In genomic region chr11:38460901-38461300, GRCh38 we compare ENCODE assay signal across 12 cellular contexts.
DNase-seq lines count a peak whose midpoint lies in the region; ATAC-seq, FAIRE-seq and TF ChIP-seq lines count a peak whose summit lies in the region.
"Had no signal": no experiment of that assay in that cellular context is flagged by ENCODE, and none has a peak within 500 bp of the region (broad histone marks: within the 10 kb centered on the region; RNA-seq: fewer than 3 reads in every experiment).

No MANE protein-coding gene starts in this region.

- FAIRE-seq in kidney (lab: Jason Lieb, UNC) = no peak
- FAIRE-seq: colon, keratinocyte had no signal

- H2AFZ ChIP-seq in PC-3 (ENCODE audit: low read length) (0 out of 2 replicates have a peak overlapping the region, but pooled peaks have one; percentile 14), fibroblast of lung (ENCODE audit: low read length) (no peak overlapping the region)

- H3K27me3 ChIP-seq in HAP-1 (ENCODE audit: low read depth) (no peaks in the 10 kb centered on the region), PC-3 (ENCODE audit: low read length) (no peaks in the 10 kb centered on the region), fibroblast of lung (ENCODE audit: control insufficient read depth, insufficient read depth, low read length) (no peaks in the 10 kb centered on the region), prostate gland (replicated peaks; ENCODE audit: insufficient read depth) (no peaks in the 10 kb centered on the region)

- ATAC-seq in PC-3 = peak; percentile 90
- ATAC-seq in GM21423 (IDR thresholded peaks at IDR 0.05; ENCODE audit: unreplicated experiment) = no peak

- TF ChIP-seq POLR2A in prostate gland (IDR thresholded peaks at IDR 0.05) = no peak

- H3K79me2 ChIP-seq in PC-3 (ENCODE audit: low read length) (no peaks in the 10 kb centered on the region), fibroblast of lung (ENCODE audit: control insufficient read depth, insufficient read depth, low read length) (no peaks in the 10 kb centered on the region)

- no TSS peak for BruUV-seq in PC-3 (replicated peaks; lab: Mats Ljungman, UMichigan)

- POLR2A ChIA-PET in PC-3 (lab: Charles Lee; ENCODE audit: unreplicated experiment) = interaction anchor here (0.6 to 0.7 kb wide), 3 partner anchors 9 to 784 kb away, joined by 3 to 4 read pairs (median 4); no protein-coding TSS in a partner anchor

- H3K4me2 ChIP-seq in PC-3 (ENCODE audit: low read length) (peak overlapping the region; percentile 82), fibroblast of lung (ENCODE audit: extremely low read depth, insufficient read depth, low read length) (no peak overlapping the region)

- H3F3A ChIP-seq in PC-3 (ENCODE audit: low read length, unreplicated experiment) = no peaks in the 10 kb centered on the region

- no peak overlapping the region for H3K4me3 ChIP-seq in HAP-1
- peak overlapping the region; percentile 48 for H3K4me3 ChIP-seq in PC-3 (ENCODE audit: low read length)
- no peak overlapping the region for H3K4me3 ChIP-seq in fibroblast of lung (replicated peaks in 1 of 4; ENCODE audit: control extremely low read depth in 1 of 4, insufficient read depth in 1 of 4, low read depth in 3 of 4, low read length in 4 of 4)
- H3K4me3 ChIP-seq in prostate gland = no peak overlapping the region
- H3K4me3 ChIP-seq in kidney (ENCODE audit: low read length in 2 of 2) = no peak overlapping the region
- H3K4me3 ChIP-seq: thoracic aorta had no signal

- H3K27ac ChIP-seq in PC-3 (ENCODE audit: low read length) (peak overlapping the region; percentile 89), fibroblast of lung (ENCODE audit: insufficient read depth, low read length) (no peak overlapping the region), prostate gland (no peak overlapping the region), kidney (ENCODE audit: low read depth in 2 of 2, low read length in 2 of 2) (no peak overlapping the region)
- H3K27ac ChIP-seq: thoracic aorta had no signal

- CTCF ChIA-PET in PC-3 (lab: Charles Lee) = interaction anchor here (0.7 kb wide), 1 partner anchor 318 kb away, joined by 3 read pairs; no protein-coding TSS in a partner anchor

- in situ Hi-C loops in HAP-1 (cut with MboI; ENCODE audit: low sequenced_read_pairs) = no loop called here

- 5% methylated on average over 2 of the region's 2 CpGs for WGBS in prostate gland

- intact Hi-C loops in PC-3 (cut with micrococcal nuclease) = loop anchor here (1.0 kb wide), 2 partner anchors 86 to 330 kb away; no protein-coding TSS in a partner anchor
- intact Hi-C loops in prostate gland (cut with DNase I) = no loop called here
- intact Hi-C loops in kidney (cut with DNase I) = no loop called here

- H3K36me3 ChIP-seq in HAP-1 (replicated peaks) (no peaks in the 10 kb centered on the region), PC-3 (ENCODE audit: low read depth, low read length) (no peaks in the 10 kb centered on the region), fibroblast of lung (ENCODE audit: control insufficient read depth, insufficient read depth, low read length) (no peaks in the 10 kb centered on the region), prostate gland (no peaks in the 10 kb centered on the region), kidney (ENCODE audit: control insufficient read depth in 1 of 2, insufficient read depth in 2 of 2, low read length in 2 of 2) (no peaks in the 10 kb centered on the region)
- H3K36me3 ChIP-seq: thoracic aorta had no signal

- H4K20me1 ChIP-seq in PC-3 (ENCODE audit: low read length) (no peaks in the 10 kb centered on the region), fibroblast of lung (ENCODE audit: control insufficient read depth, extremely low read depth, insufficient read depth, low read length) (no peaks in the 10 kb centered on the region)

- no peaks in the 10 kb centered on the region for H3K9me2 ChIP-seq in PC-3 (replicated peaks; ENCODE audit: low read length)

- no peaks in the 10 kb centered on the region for H3K9me3 ChIP-seq in HAP-1
- H3K9me3 ChIP-seq in PC-3 (ENCODE audit: low read length) = no peaks in the 10 kb centered on the region
- no peaks in the 10 kb centered on the region for H3K9me3 ChIP-seq in fibroblast of lung (ENCODE audit: control insufficient read depth, insufficient read depth, low read depth, low read length)
- H3K9me3 ChIP-seq in prostate gland = no peaks in the 10 kb centered on the region
- no peaks in the 10 kb centered on the region for H3K9me3 ChIP-seq in kidney (ENCODE audit: control insufficient read depth in 1 of 2, low read length in 2 of 2)
- H3K9me3 ChIP-seq: thoracic aorta had no signal

- TF ChIP-seq CTCF in PC-3 (conservative IDR thresholded peaks at IDR 0.05; ENCODE audit: low read depth, low read length) = no peak
- TF ChIP-seq CTCF in fibroblast of lung (conservative IDR thresholded peaks at IDR 0.05 in 1 of 2, IDR thresholded peaks at IDR 0.05 in 1 of 2; ENCODE audit: low read depth in 1 of 2, low read length in 2 of 2) = no peak
- TF ChIP-seq CTCF in prostate gland (IDR thresholded peaks at IDR 0.05) = no peak
- no peak for TF ChIP-seq CTCF in kidney (IDR thresholded peaks at IDR 0.05; ENCODE audit: borderline replicate concordance, extremely low read depth, insufficient read depth)

- H3K4me1 ChIP-seq in HAP-1 = no peaks in the 10 kb centered on the region
- peaks cover 27% of the 10 kb centered on the region for H3K4me1 ChIP-seq in PC-3 (ENCODE audit: insufficient read depth, low read length)
- H3K4me1 ChIP-seq in fibroblast of lung (ENCODE audit: control insufficient read depth, extremely low read depth, insufficient read depth, low read length) = no peaks in the 10 kb centered on the region
- H3K4me1 ChIP-seq in prostate gland (replicated peaks) = no peaks in the 10 kb centered on the region
- no peaks in the 10 kb centered on the region for H3K4me1 ChIP-seq in kidney (ENCODE audit: control insufficient read depth in 1 of 2, insufficient read depth in 1 of 2, low read depth in 1 of 2, low read length in 2 of 2)

- DNase-seq in HAP-1 (ENCODE audit: low spot score in 2 of 2) = peak; percentile 15 to 40
- peak; percentile 88 for DNase-seq in PC-3
- DNase-seq in fibroblast of lung (ENCODE audit: low read depth in 2 of 2) = peak; percentile 94 to 96
- DNase-seq in prostate gland (ENCODE audit: low spot score) = peak; percentile 81
- DNase-seq in kidney = no peak
- DNase-seq in DMS153 (lab: John Stamatoyannopoulos, UW) = no peak
- no peak for DNase-seq in T-helper 1 cell
- DNase-seq: activated CD4-positive, alpha-beta memory T cell treated with anti-CD3 and anti-CD28 coated beads, Interleukin-2, amount 10 ng/mL, durations not matched to agents 7 days and 5 days had no signal

- peak overlapping the region; percentile 36; the same call in 1 of the 2 replicates for H3K9ac ChIP-seq in PC-3 (ENCODE audit: low read length)
- H3K9ac ChIP-seq in fibroblast of lung (ENCODE audit: insufficient read depth, low read length) = no peak overlapping the region
- H3K9ac ChIP-seq in kidney (ENCODE audit: low read length in 2 of 2) = no peak overlapping the region

Comparison
In these comparisons a context has a peak if more than half of its experiments do, and no peak if none do; other contexts are left out.
1. DNase-seq: peak in HAP-1 (2 of 2), PC-3 (single experiment), fibroblast of lung (2 of 2) and prostate gland (single experiment); none in kidney (single experiment), DMS153 (single experiment) and T-helper 1 cell (0 of 5).